In genomic region chr19:42283248-42284065, GRCh38 we compare ENCODE assay signal across 8 cellular contexts. TPM values are rescaled to one million over a fixed set of nuclear protein-coding genes. Genes with fewer than 3 reads are reported as not detected.
DNase-seq lines count a peak whose midpoint lies in the region; ATAC-seq and TF ChIP-seq lines count a peak whose summit lies in the region.

No MANE protein-coding gene starts in this region.

- H3K4me1 Mint-ChIP-seq in chondrocyte (ENCODE audit: low read depth): peaks cover 32% of the 10 kb centered on the region

- TF ChIP-seq CTCF in AG10803 (conservative IDR thresholded peaks at IDR 0.05; ENCODE audit: low read length): no peak
- TF ChIP-seq CTCF in chondrocyte (IDR thresholded peaks at IDR 0.05): no peak

- no peaks in the 10 kb centered on the region for H3K9me3 Mint-ChIP-seq in chondrocyte (ENCODE audit: low read depth)

- H3K27me3 ChIP-seq in layer of hippocampus (ENCODE audit: control insufficient read depth, insufficient read depth, low read length): no peaks in the 10 kb centered on the region

- H3K27ac Mint-ChIP-seq in chondrocyte (ENCODE audit: unreplicated experiment): no peak overlapping the region

- no peak overlapping the region for H3K4me3 Mint-ChIP-seq in chondrocyte (ENCODE audit: unreplicated experiment)

- H3K36me3 Mint-ChIP-seq in chondrocyte (ENCODE audit: low read depth): peaks cover 6% of the 10 kb centered on the region

- ATAC-seq in GM19023 (IDR thresholded peaks at IDR 0.05; ENCODE audit: unreplicated experiment) (peak; percentile 49), HG03175 (IDR thresholded peaks at IDR 0.05; ENCODE audit: unreplicated experiment) (peak; percentile 54)

- no peaks in the 10 kb centered on the region for H3K27me3 Mint-ChIP-seq in chondrocyte (ENCODE audit: low read depth)

- H3K27ac ChIP-seq in layer of hippocampus (ENCODE audit: low read depth, low read length): peak overlapping the region; percentile 98

- DNase-seq in AG10803 (ENCODE audit: low read depth) (peak; percentile 92), NCI-H2227 treated with DMSO at 0.1 percent for 48 hours (lab: John Stamatoyannopoulos, UW) (peak; percentile 97), chondrocyte (ENCODE audit: low spot score) (peak; percentile 96)
- DNase-seq in activated CD4-positive, CD25-positive, alpha-beta regulatory T cell treated with anti-CD3 and anti-CD28 coated beads, Interleukin-2, amount 50 U/mL, for 72 hours: peak; percentile 91
- DNase-seq in stimulated activated CD4-positive, alpha-beta T cell treated with anti-CD3 and anti-CD28 coated beads, Interleukin-1b, Interleukin-23, amount 100 ng/mL, for 1 hour (ENCODE audit: low read depth in 2 of 2): peak; percentile 92 to 96

- peak overlapping the region; percentile 50 for H3K4me3 ChIP-seq in AG10803 (ENCODE audit: low read length)

RNA-seq across cellular contexts. Expression of gene CIC, which starts 14.4 kb away (rescaled TPM):
- 83.6 to 101 TPM (median 86.3 TPM) in 3 replicates for total RNA-seq in chondrocyte

RNA-seq across cellular contexts. Expression of gene PRR19, which starts 18.5 kb away (rescaled TPM):
- 0.24 to 1.7 TPM (median 0.82 TPM) in 3 replicates for total RNA-seq in chondrocyte

RNA-seq across cellular contexts. Expression of gene PAFAH1B3, which starts 19.0 kb away (rescaled TPM):
- 15.2 to 32.9 TPM (median 31.1 TPM) in 3 replicates for total RNA-seq in chondrocyte

RNA-seq across cellular contexts. Expression of gene ERF, which starts 28.5 kb away (rescaled TPM):
- 64.5 to 74.6 TPM (median 71.7 TPM) in 3 replicates for total RNA-seq in chondrocyte

RNA-seq across cellular contexts. Expression of gene TMEM145, which starts 29.7 kb away (rescaled TPM):
- 0.32 to 0.36 TPM in 2 of 3 replicates, not detected in the other for total RNA-seq in chondrocyte

Comparison
In these comparisons a context has a peak if more than half of its experiments do, and no peak if none do; other contexts are left out.
1. Peak in every context shown above with its lines: DNase-seq, ATAC-seq, H3K4me3 ChIP-seq and H3K27ac ChIP-seq.